11 cellular contexts compared by ENCODE assay signal in the genomic region with DNA sequence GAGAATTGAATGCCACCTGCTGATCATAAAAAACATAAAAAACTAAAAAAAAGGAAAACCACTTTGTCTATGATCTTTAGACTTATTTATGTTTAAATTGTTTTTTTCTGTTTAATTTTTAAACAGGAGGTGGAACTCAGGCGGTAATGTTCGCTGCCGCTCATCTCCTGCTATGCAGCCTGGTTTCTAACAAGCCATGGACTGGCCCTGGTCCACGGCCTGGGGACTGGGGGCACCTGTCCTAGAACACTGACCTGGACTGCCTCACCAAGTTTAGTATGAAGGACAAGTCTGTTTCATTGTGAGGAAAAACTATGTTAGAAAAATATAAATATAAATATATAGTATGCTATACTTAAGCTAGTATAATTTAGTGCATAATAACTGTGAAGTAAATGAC.
"Had no signal": no experiment of that assay in that cellular context is flagged by ENCODE, and none has a peak within 500 bp of the region (broad histone marks: within the 10 kb centered on the region; RNA-seq: fewer than 3 reads in every experiment).

No MANE protein-coding gene starts in this region.

- H3K4me2 ChIP-seq: GM23338 had no signal

- H3K27ac ChIP-seq: GM23248 had no signal

- H3K36me3 ChIP-seq: HAP-1 had no signal

- H3K4me1 ChIP-seq: HAP-1 had no signal

- H3K27ac Mint-ChIP-seq: GM23338, H9, HFFc6 had no signal

- FAIRE-seq: H1, H54 had no signal

- H3K4me3 Mint-ChIP-seq: GM23338, H9, HFFc6 had no signal

- ATAC-seq: GM23338, HCT116 had no signal

- H2AFZ ChIP-seq: GM23248, GM23338 had no signal

- H3K9ac ChIP-seq: GM23248 had no signal

- DNase-seq: GM23248, GOT3, H7, H9, HCEC 1CT, HFFc6 had no signal

- H3K9me3 Mint-ChIP-seq: GM23338, HFFc6 had no signal

- H3K4me1 Mint-ChIP-seq: GM23338 had no signal

- H3K4me3 ChIP-seq: GM23248, GM23338, HAP-1 had no signal
